In the genomic region with DNA sequence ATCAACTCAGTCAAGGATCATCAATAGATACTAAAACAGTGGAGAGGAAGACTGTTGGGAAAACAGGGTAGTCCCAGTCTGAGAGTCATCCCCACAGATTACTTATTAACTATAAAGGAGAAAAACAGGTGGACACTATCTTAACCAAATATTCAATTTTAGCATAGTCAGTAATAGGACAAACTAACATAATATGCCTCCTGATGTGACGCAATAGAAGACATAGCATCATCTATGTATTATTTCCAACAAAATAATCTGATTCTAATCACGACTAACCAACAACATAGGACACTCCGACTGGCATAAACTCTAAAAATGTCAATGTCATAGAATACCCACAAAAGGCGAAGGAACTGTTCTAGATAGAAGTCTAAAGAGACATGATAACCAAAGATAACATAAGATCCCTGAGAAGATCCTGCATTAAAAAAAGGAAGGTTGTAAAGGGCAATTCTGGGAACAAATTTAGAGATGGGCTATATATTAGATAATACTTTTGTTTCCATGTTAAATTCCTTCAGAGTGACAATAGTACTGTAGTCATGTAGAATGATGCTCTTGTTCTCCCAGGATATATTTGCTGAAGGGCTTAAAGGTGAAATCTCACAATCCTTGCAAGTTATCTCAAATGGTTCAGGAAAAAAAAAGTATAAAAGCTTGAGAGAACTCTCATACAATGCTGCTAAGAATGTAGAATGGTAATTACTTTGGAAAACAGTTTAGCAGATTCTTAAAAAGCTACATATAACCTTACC, we compare ENCODE assay signal across 25 cellular contexts. TPM values are rescaled to one million over a fixed set of nuclear protein-coding genes. Genes with fewer than 3 reads are reported as not detected.
DNase-seq lines count a peak whose midpoint lies in the region; ATAC-seq, FAIRE-seq and TF ChIP-seq lines count a peak whose summit lies in the region.
"Had no signal": no experiment of that assay in that cellular context is flagged by ENCODE, and none has a peak within 500 bp of the region (broad histone marks: within the 10 kb centered on the region; RNA-seq: fewer than 3 reads in every experiment).

No MANE protein-coding gene starts in this region.

- H3K9me3 Mint-ChIP-seq in activated naive CD4-positive, alpha-beta T cell treated with anti-CD3 and anti-CD28 coated beads, Interleukin-2, amount 50 U/mL, for 24 hours = peaks cover 4% of the 10 kb centered on the region
- no peaks in the 10 kb centered on the region for H3K9me3 Mint-ChIP-seq in T-cell
- H3K9me3 Mint-ChIP-seq: activated naive CD4-positive, alpha-beta T cell treated with anti-CD3 and anti-CD28 coated beads for 36 hours; activated T-cell treated with anti-CD3 and anti-CD28 coated beads, Interleukin-2, amount 50 U/mL, for 24 hours; neural progenitor cell had no signal

- H3K4me1 Mint-ChIP-seq in activated naive CD4-positive, alpha-beta T cell treated with anti-CD3 and anti-CD28 coated beads, Interleukin-2, amount 50 U/mL, for 24 hours = peaks cover 77% of the 10 kb centered on the region
- peaks cover 62 to 70% (median 69%) of the 10 kb centered on the region in 3 donors for H3K4me1 Mint-ChIP-seq in T-cell

- peaks cover 97% of the 10 kb centered on the region for H3K79me2 ChIP-seq in HepG2 (ENCODE audit: insufficient read depth, low read length)

- H4K20me1 ChIP-seq in HepG2 (ENCODE audit: insufficient read depth, low read length) = no peaks in the 10 kb centered on the region

- H3K36me3 Mint-ChIP-seq in activated naive CD4-positive, alpha-beta T cell treated with anti-CD3 and anti-CD28 coated beads, Interleukin-2, amount 50 U/mL, for 24 hours = peaks cover 5% of the 10 kb centered on the region
- peaks cover 3% of the 10 kb centered on the region for H3K36me3 Mint-ChIP-seq in T-cell

- peak overlapping the region; percentile 67 for H3K27ac ChIP-seq in HepG2 (ENCODE audit: extremely low read length, insufficient read depth, low read length)
- H3K27ac ChIP-seq: KMS-11, neural progenitor cell, prostate gland, SJSA1, skin epidermis had no signal

- H3K4me2 ChIP-seq in HepG2 (ENCODE audit: low read depth, low read length) = peak overlapping the region; percentile 63
- H3K4me2 ChIP-seq: KMS-11, neural progenitor cell had no signal

- H2AFZ ChIP-seq in HepG2 (ENCODE audit: low read length) = no peak overlapping the region
- H2AFZ ChIP-seq: neural progenitor cell had no signal

- no peaks in the 10 kb centered on the region for H3K36me3 ChIP-seq in HepG2 (replicated peaks in 1 of 2; ENCODE audit: control insufficient read depth in 1 of 2, insufficient read depth in 2 of 2, low read length in 2 of 2)
- H3K36me3 ChIP-seq: gastrocnemius medialis, neural progenitor cell, prostate gland, SJSA1, stomach, transverse colon had no signal

- in situ Hi-C loops in HepG2 (cut with HindIII; ENCODE audit: extremely low pct_ligation_motif_present, low pct_unique_long_range_greater_than_20kb) = no loop called here

- H3K4me3 ChIP-seq in HepG2 (replicated peaks in 1 of 3; ENCODE audit: insufficient read depth in 1 of 3, low read depth in 2 of 3, low read length in 3 of 3) = peak overlapping the region in 2 of 3 experiments; percentile 11 to 25; a peak in 3 of 6 replicates
- H3K4me3 ChIP-seq: gastrocnemius medialis, neural progenitor cell, prostate gland, SJSA1, skin epidermis, stomach, transverse colon had no signal

- ATAC-seq in T-cell (replicated peaks in 1 of 4) = no peak
- ATAC-seq in HepG2 = peak; percentile 85
- ATAC-seq in GM19324 (IDR thresholded peaks at IDR 0.05; ENCODE audit: low FRiP score, unreplicated experiment) = no peak
- ATAC-seq in HG03097 (IDR thresholded peaks at IDR 0.05; ENCODE audit: low FRiP score, unreplicated experiment) = no peak
- ATAC-seq: activated CD8-positive, alpha-beta T cell treated with anti-CD3 and anti-CD28 coated beads for 36 hours; gastrocnemius medialis had no signal

- intact Hi-C loops in HepG2 (cut with micrococcal nuclease; ENCODE audit: unreplicated experiment) = no loop called here

- WGBS in HepG2 (ENCODE audit: low lambda C conversion rate) = 6% methylated on average over 4 of the region's 4 CpGs

- CTCF ChIA-PET in T-cell (lab: Charles Lee) = no interaction called here
- CTCF ChIA-PET in HepG2 (lab: Yijun Ruan, JAX; ENCODE audit: low intra/inter-chr PET ratio, low total read pairs) = no interaction called here

- no peak for TF ChIP-seq POLR2A in HepG2 (IDR thresholded peaks at IDR 0.05; ENCODE audit: insufficient read depth in 1 of 2, low read depth in 2 of 2, low read length in 2 of 2)

- H3K9ac ChIP-seq in HepG2 (ENCODE audit: insufficient read depth, low read depth, low read length) = no peak overlapping the region
- H3K9ac ChIP-seq: KMS-11, neural progenitor cell had no signal

- no peaks in the 10 kb centered on the region for H3K27me3 Mint-ChIP-seq in activated naive CD4-positive, alpha-beta T cell treated with anti-CD3 and anti-CD28 coated beads, Interleukin-2, amount 50 U/mL, for 24 hours
- no peaks in the 10 kb centered on the region for H3K27me3 Mint-ChIP-seq in T-cell
- H3K27me3 Mint-ChIP-seq: activated CD8-positive, alpha-beta T cell treated with anti-CD3 and anti-CD28 coated beads for 36 hours; activated T-cell treated with anti-CD3 and anti-CD28 coated beads, Interleukin-2, amount 50 U/mL, for 24 hours had no signal

- H3K27ac Mint-ChIP-seq in activated naive CD4-positive, alpha-beta T cell treated with anti-CD3 and anti-CD28 coated beads, Interleukin-2, amount 50 U/mL, for 24 hours = peak overlapping the region; percentile 42
- peak overlapping the region; percentile 33 to 34 for H3K27ac Mint-ChIP-seq in T-cell
- H3K27ac Mint-ChIP-seq: activated CD8-positive, alpha-beta T cell treated with anti-CD3 and anti-CD28 coated beads for 36 hours; activated naive CD4-positive, alpha-beta T cell treated with anti-CD3 and anti-CD28 coated beads for 36 hours; neural progenitor cell had no signal

- no peak overlapping the region for H3K4me3 Mint-ChIP-seq in activated naive CD4-positive, alpha-beta T cell treated with anti-CD3 and anti-CD28 coated beads, Interleukin-2, amount 50 U/mL, for 24 hours
- no peak overlapping the region for H3K4me3 Mint-ChIP-seq in T-cell
- H3K4me3 Mint-ChIP-seq: activated CD8-positive, alpha-beta T cell treated with anti-CD3 and anti-CD28 coated beads for 36 hours; activated naive CD4-positive, alpha-beta T cell treated with anti-CD3 and anti-CD28 coated beads for 36 hours; activated T-cell treated with anti-CD3 and anti-CD28 coated beads, Interleukin-2, amount 50 U/mL, for 24 hours; neural progenitor cell had no signal

- peaks cover 100% of the 10 kb centered on the region for H3K4me1 ChIP-seq in HepG2 (ENCODE audit: insufficient read depth, low read length)
- H3K4me1 ChIP-seq: neural progenitor cell, prostate gland had no signal

- peak; percentile 70 for FAIRE-seq in HepG2 (lab: Jason Lieb, UNC)
- FAIRE-seq: astrocyte had no signal

- no peaks in the 10 kb centered on the region for H3K27me3 ChIP-seq in HepG2 (ENCODE audit: control insufficient read depth in 1 of 2, insufficient read depth in 2 of 2, low read length in 2 of 2)
- H3K27me3 ChIP-seq: gastrocnemius medialis, neural progenitor cell, SJSA1, stomach, transverse colon had no signal

- TF ChIP-seq CTCF in HepG2 (CRISPR knock-in tag; IDR thresholded peaks at IDR 0.05) = no peak

- TF ChIP-seq EP300 in HepG2 (IDR thresholded peaks at IDR 0.05; ENCODE audit: low read depth in 2 of 2, low read length in 2 of 2) = peak in 1 of 2 experiments; percentile 57; a peak in 2 of 4 replicates
- TF ChIP-seq EP300 in HepG2 (CRISPR knock-in tag; IDR thresholded peaks at IDR 0.05; ENCODE audit: borderline replicate concordance) = no peak

- no peaks in the 10 kb centered on the region for H3K9me3 ChIP-seq in HepG2 (ENCODE audit: low read length)
- H3K9me3 ChIP-seq: gastrocnemius medialis, prostate gland, SJSA1, stomach, transverse colon had no signal

- POLR2A ChIA-PET in T-cell (lab: Charles Lee) (no interaction called here), HepG2 (lab: Yijun Ruan, JAX) (interaction anchor here (1.5 to 3.1 kb wide), 2 partner anchors 10 to 11 kb away, joined by 3 to 13 read pairs; no protein-coding TSS in a partner anchor)

- no TSS peak for BruUV-seq in HepG2 (replicated peaks; lab: Mats Ljungman, UMichigan)

- DNase-seq in activated naive CD4-positive, alpha-beta T cell (lab: John Stamatoyannopoulos, UW) = no peak
- DNase-seq in T-cell = no peak
- DNase-seq in HepG2 (ENCODE audit: low spot score) = peak; percentile 85
- no peak for DNase-seq in T-helper 9 cell
- no peak for DNase-seq in islet precursor cell
- DNase-seq: activated CD8-positive, alpha-beta T cell treated with anti-CD3 and anti-CD28 coated beads for 36 hours; activated naive CD4-positive, alpha-beta T cell treated with anti-CD3 and anti-CD28 coated beads for 36 hours; activated T-cell treated with anti-CD3 and anti-CD28 coated beads, Interleukin-2, amount 50 U/mL, for 24 hours; DMS 273 treated with DMSO at 0.1 percent for 48 hours; gastrocnemius medialis; GDM1; NCI-H187 treated with DMSO at 0.1 percent for 48 hours; NCI-H2227 treated with DMSO at 0.1 percent for 48 hours; stimulated activated CD4-positive, alpha-beta T cell treated with anti-CD3 and anti-CD28 coated beads, Interleukin-2, amount 100 ng/mL, for 48 hours; stomach; transverse colon had no signal

- no peak for TF ChIP-seq RAD21 in HepG2 (CRISPR knock-in tag; IDR thresholded peaks at IDR 0.05)

RNA-seq across cellular contexts. Expression of gene ILRUN, which starts 28.9 kb away (rescaled TPM):
- 10 to 100 TPM; 61.0 to 76.6 (median 65.1) TPM for total RNA-seq in T-cell
- 66.6 and 90.8 TPM in 2 replicates for total RNA-seq in HepG2 (2016; rRNA removed; fragmentation: Illumina TruSeq; extraction: Trizol)
- 20.3 and 22.0 TPM in 2 replicates for total RNA-seq in HepG2 (2016; cell fraction: cytosol; rRNA removed; fragmentation: Illumina TruSeq; extraction: Trizol; ENCODE audit: low read depth)
- 66.5 and 79.2 TPM in 2 replicates for total RNA-seq in HepG2 (2016; cell fraction: insoluble cytoplasmic fraction; rRNA removed; fragmentation: Illumina TruSeq; extraction: Trizol)
- total RNA-seq in HepG2 (2016; cell fraction: membrane; rRNA removed; fragmentation: Illumina TruSeq; extraction: Trizol) = 93.9 and 107 TPM in 2 replicates
- 37.4 and 39.5 TPM in 2 replicates for total RNA-seq in HepG2 (2016; cell fraction: nucleus; rRNA removed; fragmentation: Illumina TruSeq; extraction: Trizol)
- polyA plus RNA-seq in HepG2 (2011; rRNA removed) = 45.5 and 50.6 TPM in 2 replicates
- polyA plus RNA-seq in HepG2 (2011; cell fraction: cytosol; rRNA removed) = 39.2 and 46.8 TPM in 2 replicates
- polyA plus RNA-seq in HepG2 (2011; cell fraction: nucleus; rRNA removed) = 18.1 and 22.0 TPM in 2 replicates
- 76.7 and 76.9 TPM in 2 replicates for polyA plus RNA-seq in HepG2 (2012)
- polyA plus RNA-seq in HepG2 (2016; cell fraction: cytosol; fragmentation: Illumina TruSeq; extraction: Trizol; ENCODE audit: low read depth) = 23.8 and 24.6 TPM in 2 replicates
- polyA plus RNA-seq in HepG2 (2016; cell fraction: insoluble cytoplasmic fraction; fragmentation: Illumina TruSeq; extraction: Trizol; ENCODE audit: low read depth) = 79.1 and 86.9 TPM in 2 replicates
- polyA plus RNA-seq in HepG2 (2016; cell fraction: membrane; fragmentation: Illumina TruSeq; extraction: Trizol; ENCODE audit: low read depth) = 82.0 and 93.2 TPM in 2 replicates
- 42.3 and 46.6 TPM in 2 replicates for polyA plus RNA-seq in HepG2 (2016; cell fraction: nucleus; fragmentation: Illumina TruSeq; extraction: Trizol; ENCODE audit: insufficient read depth, low read depth)
- 122 and 124 TPM in 2 replicates for polyA minus RNA-seq in HepG2 (2011; rRNA and poly(A)+ RNA removed; ENCODE audit: low replicate concordance)
- polyA minus RNA-seq in HepG2 (2011; cell fraction: cytosol; rRNA and poly(A)+ RNA removed) = 45.1 and 48.4 TPM in 2 replicates
- polyA minus RNA-seq in HepG2 (2011; cell fraction: nucleus; rRNA and poly(A)+ RNA removed) = 27.2 and 30.5 TPM in 2 replicates
